ENCODE assay signal across 22 cellular contexts in the genomic region with DNA sequence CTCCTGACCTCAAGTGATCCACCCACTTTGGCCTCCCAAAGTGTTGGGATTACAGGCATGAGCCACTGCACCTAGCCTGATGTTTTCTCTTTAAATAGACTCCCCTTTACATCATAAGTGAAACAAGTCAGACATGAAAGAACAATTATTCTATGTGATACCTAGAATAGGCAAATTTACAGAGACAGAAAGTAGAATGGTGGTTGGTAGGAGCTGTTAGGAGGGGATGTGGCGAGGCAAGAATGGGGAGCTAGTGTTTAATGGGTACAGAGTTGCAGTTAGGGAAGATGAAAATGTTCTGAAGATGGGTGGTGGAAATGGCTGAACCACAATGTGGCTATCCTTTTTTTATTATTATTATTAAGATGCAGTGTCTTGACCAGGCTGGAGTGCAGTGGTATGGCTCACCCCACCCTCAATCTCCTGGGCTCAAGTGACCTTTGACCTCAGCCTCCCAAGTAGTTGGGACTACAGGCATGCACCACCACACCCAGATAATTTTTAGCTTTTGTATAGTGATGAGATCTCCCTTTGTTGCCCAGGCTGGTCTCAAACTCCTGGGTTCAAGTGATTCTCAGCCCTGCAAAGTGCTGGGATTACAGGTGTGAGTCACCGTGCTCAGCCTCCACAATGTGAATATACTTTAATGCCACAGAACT. TPM values are rescaled to one million over a fixed set of nuclear protein-coding genes. Genes with fewer than 3 reads are reported as not detected.
DNase-seq lines count a peak whose midpoint lies in the region; ATAC-seq and TF ChIP-seq lines count a peak whose summit lies in the region.
"Had no signal": no experiment of that assay in that cellular context is flagged by ENCODE, and none has a peak within 500 bp of the region (broad histone marks: within the 10 kb centered on the region; RNA-seq: fewer than 3 reads in every experiment).

No MANE protein-coding gene starts in this region.

- no peaks in the 10 kb centered on the region for H3K79me2 ChIP-seq in smooth muscle cell (ENCODE audit: low read depth)

- no peaks in the 10 kb centered on the region for H3K36me3 ChIP-seq in smooth muscle cell (ENCODE audit: low read depth)
- H3K36me3 ChIP-seq: left lung, upper lobe of left lung had no signal

- no peak overlapping the region for H2AFZ ChIP-seq in smooth muscle cell (ENCODE audit: low read depth)

- no peaks in the 10 kb centered on the region for H3K27me3 Mint-ChIP-seq in type B pancreatic cell
- no peaks in the 10 kb centered on the region for H3K27me3 Mint-ChIP-seq in activated naive CD8-positive, alpha-beta T cell treated with anti-CD3 and anti-CD28 coated beads for 36 hours
- H3K27me3 Mint-ChIP-seq: progenitor cell of endocrine pancreas; stimulated activated naive CD8-positive, alpha-beta T cell treated with anti-CD3 and anti-CD28 coated beads, Interleukin-15, amount 100 ng/mL, for 72 hours had no signal

- peak overlapping the region; percentile 12 for H3K4me3 Mint-ChIP-seq in type B pancreatic cell
- H3K4me3 Mint-ChIP-seq in activated naive CD8-positive, alpha-beta T cell treated with anti-CD3 and anti-CD28 coated beads for 36 hours: no peak overlapping the region
- H3K4me3 Mint-ChIP-seq: activated naive CD8-positive, alpha-beta T cell treated with anti-CD3 and anti-CD28 coated beads, Interleukin-2, amount 10 ng/mL, durations not matched to agents 7 days and 5 days; activated T-helper 1 cell treated with anti-CD3 and anti-CD28 coated beads, Interleukin-12 subunit alpha, Interleukin-12 subunit beta, Interleukin-2, Interleukin-4 antibody, amounts not matched to agents 30 ng/mL and 10 ng/mL and 1 ng/mL, durations not matched to agents 14 hours and 24 hours and 36 hours; brain; stimulated activated naive CD8-positive, alpha-beta T cell treated with anti-CD3 and anti-CD28 coated beads, Interleukin-15, amount 100 ng/mL, for 72 hours had no signal

- H3K4me1 Mint-ChIP-seq in type B pancreatic cell (ENCODE audit: unreplicated experiment): peaks cover 4% of the 10 kb centered on the region
- H3K4me1 Mint-ChIP-seq in activated naive CD8-positive, alpha-beta T cell treated with anti-CD3 and anti-CD28 coated beads for 36 hours: peaks cover 2% of the 10 kb centered on the region
- H3K4me1 Mint-ChIP-seq: brain; stimulated activated naive CD8-positive, alpha-beta T cell treated with anti-CD3 and anti-CD28 coated beads, Interleukin-15, amount 100 ng/mL, for 72 hours had no signal

- H4K20me1 ChIP-seq in smooth muscle cell (ENCODE audit: low read depth): no peaks in the 10 kb centered on the region

- no peaks in the 10 kb centered on the region for H3K27me3 ChIP-seq in smooth muscle cell (ENCODE audit: low read depth)
- H3K27me3 ChIP-seq: left lung, upper lobe of left lung had no signal

- H3K4me3 ChIP-seq in smooth muscle cell: no peak overlapping the region
- H3K4me3 ChIP-seq: left lung, upper lobe of left lung had no signal

- H3K36me3 Mint-ChIP-seq in type B pancreatic cell: no peaks in the 10 kb centered on the region
- no peaks in the 10 kb centered on the region for H3K36me3 Mint-ChIP-seq in activated naive CD8-positive, alpha-beta T cell treated with anti-CD3 and anti-CD28 coated beads for 36 hours
- H3K36me3 Mint-ChIP-seq: activated naive CD8-positive, alpha-beta T cell treated with anti-CD3 and anti-CD28 coated beads, Interleukin-2, amount 10 ng/mL, durations not matched to agents 7 days and 5 days; brain had no signal

- 91% methylated on average over 2 of the region's 2 CpGs for WGBS in smooth muscle cell (ENCODE audit: low lambda C conversion rate)

- H3F3A ChIP-seq in smooth muscle cell (ENCODE audit: low read depth): no peaks in the 10 kb centered on the region

- no peak for TF ChIP-seq CTCF in type B pancreatic cell (conservative IDR thresholded peaks at IDR 0.05)
- no peak for TF ChIP-seq CTCF in smooth muscle cell (IDR thresholded peaks at IDR 0.05; ENCODE audit: borderline replicate concordance, insufficient read depth, poor library complexity, severe bottlenecking)

- H3K27ac Mint-ChIP-seq in type B pancreatic cell: peak overlapping the region; percentile 3
- no peak overlapping the region for H3K27ac Mint-ChIP-seq in activated naive CD8-positive, alpha-beta T cell treated with anti-CD3 and anti-CD28 coated beads for 36 hours
- H3K27ac Mint-ChIP-seq: activated naive CD8-positive, alpha-beta T cell treated with anti-CD3 and anti-CD28 coated beads, Interleukin-2, amount 10 ng/mL, durations not matched to agents 7 days and 5 days; activated T-helper 1 cell treated with anti-CD3 and anti-CD28 coated beads, Interleukin-12 subunit alpha, Interleukin-12 subunit beta, Interleukin-2, Interleukin-4 antibody, amounts not matched to agents 30 ng/mL and 10 ng/mL and 1 ng/mL, durations not matched to agents 14 hours and 24 hours and 36 hours; brain; progenitor cell of endocrine pancreas; stimulated activated naive CD8-positive, alpha-beta T cell treated with anti-CD3 and anti-CD28 coated beads, Interleukin-15, amount 100 ng/mL, for 72 hours had no signal

- no peak overlapping the region for H3K9ac ChIP-seq in smooth muscle cell (ENCODE audit: low read depth)

- H3K4me1 ChIP-seq in smooth muscle cell (ENCODE audit: low read depth): no peaks in the 10 kb centered on the region

- H3K9me3 Mint-ChIP-seq in type B pancreatic cell: peaks cover 5% of the 10 kb centered on the region
- H3K9me3 Mint-ChIP-seq in activated naive CD8-positive, alpha-beta T cell treated with anti-CD3 and anti-CD28 coated beads for 36 hours: no peaks in the 10 kb centered on the region
- H3K9me3 Mint-ChIP-seq: activated naive CD8-positive, alpha-beta T cell treated with anti-CD3 and anti-CD28 coated beads, Interleukin-2, amount 10 ng/mL, durations not matched to agents 7 days and 5 days; activated T-helper 1 cell treated with anti-CD3 and anti-CD28 coated beads, Interleukin-12 subunit alpha, Interleukin-12 subunit beta, Interleukin-2, Interleukin-4 antibody, amounts not matched to agents 30 ng/mL and 10 ng/mL and 1 ng/mL, durations not matched to agents 14 hours and 24 hours and 36 hours; stimulated activated naive CD8-positive, alpha-beta T cell treated with anti-CD3 and anti-CD28 coated beads, Interleukin-15, amount 100 ng/mL, for 72 hours had no signal

- no peak overlapping the region for H3K27ac ChIP-seq in smooth muscle cell (ENCODE audit: low read depth)
- H3K27ac ChIP-seq: HL-60, left lung, upper lobe of left lung had no signal

- peak; percentile 63 for ATAC-seq in GM18909 (IDR thresholded peaks at IDR 0.05; ENCODE audit: poor library complexity, unreplicated experiment)
- peak; percentile 65 for ATAC-seq in GM21717 (IDR thresholded peaks at IDR 0.05; ENCODE audit: unreplicated experiment)
- peak; percentile 61 for ATAC-seq in HG03342 (IDR thresholded peaks at IDR 0.05; ENCODE audit: unreplicated experiment)
- ATAC-seq: left lung; stimulated activated naive CD8-positive, alpha-beta T cell treated with anti-CD3 and anti-CD28 coated beads, Interleukin-15, amount 100 ng/mL, for 72 hours had no signal

- DNase-seq in type B pancreatic cell (ENCODE audit: extremely low spot score, unreplicated experiment) (no peak), GM19240 (ENCODE audit: insufficient read length, low spot score) (no peak), smooth muscle cell (lab: John Stamatoyannopoulos, UW; ENCODE audit: unreplicated experiment) (no peak)
- no peak for DNase-seq in activated naive CD8-positive, alpha-beta T cell treated with anti-CD3 and anti-CD28 coated beads for 36 hours
- DNase-seq: activated CD4-positive, alpha-beta T cell treated with anti-CD3 and anti-CD28 coated beads for 1 hour; activated naive CD8-positive, alpha-beta T cell treated with anti-CD3 and anti-CD28 coated beads, Interleukin-2, amount 10 ng/mL, durations not matched to agents 7 days and 5 days; cortex of kidney; head of caudate nucleus; left lung; midbrain; NCI-H446; stimulated activated CD4-positive, alpha-beta T cell treated with anti-CD3 and anti-CD28 coated beads, Interleukin-2, amount 100 ng/mL, for 48 hours; stimulated activated naive CD8-positive, alpha-beta T cell treated with anti-CD3 and anti-CD28 coated beads, Interleukin-15, amount 100 ng/mL, for 72 hours; upper lobe of left lung had no signal

- H3K9me3 ChIP-seq in smooth muscle cell (replicated peaks; ENCODE audit: low read depth): no peaks in the 10 kb centered on the region
- H3K9me3 ChIP-seq: left lung, upper lobe of left lung had no signal

- H3K4me2 ChIP-seq in smooth muscle cell: no peak overlapping the region

RNA-seq across cellular contexts. Expression of a gene that starts 28.4 kb away (rescaled TPM):
- total RNA-seq in type B pancreatic cell (ENCODE audit: low replicate concordance): 237 and 498 TPM in 2 replicates
- total RNA-seq in activated naive CD8-positive, alpha-beta T cell treated with anti-CD3 and anti-CD28 coated beads for 36 hours: under 1 TPM in 1 of 2 experiments, not detected in 1; 0.30 TPM
- 2.0 and 5.2 TPM in 2 replicates for total RNA-seq in smooth muscle cell
- 0.96 and 9.6 TPM in 2 replicates for polyA plus RNA-seq in smooth muscle cell
- total RNA-seq: skeletal muscle tissue had no signal

RNA-seq across cellular contexts. Expression of a gene that starts 56.4 kb away (rescaled TPM):
- total RNA-seq in type B pancreatic cell (ENCODE audit: low replicate concordance): 57.3 and 63.9 TPM in 2 replicates
- 10 to 100 TPM; 33.1 to 34.0 TPM for total RNA-seq in activated naive CD8-positive, alpha-beta T cell treated with anti-CD3 and anti-CD28 coated beads for 36 hours
- total RNA-seq in smooth muscle cell: 50.6 and 53.4 TPM in 2 replicates
- polyA plus RNA-seq in smooth muscle cell: 59.0 and 70.9 TPM in 2 replicates

Comparison
In these comparisons a context has a peak if more than half of its experiments do, and no peak if none do; other contexts are left out.
1. RNA of a gene that starts 28.4 kb away (total RNA-seq): 237 to 498 TPM in type B pancreatic cell; 2.0 to 5.2 TPM in smooth muscle cell and 0.30 TPM in activated naive CD8-positive, alpha-beta T cell treated with anti-CD3 and anti-CD28 coated beads for 36 hours; every median in the first group is over 10 times any median in the second.
2. Peak in every context shown above with its lines, with median percentiles within 50 percentile points of each other: ATAC-seq.